In the genomic region with DNA sequence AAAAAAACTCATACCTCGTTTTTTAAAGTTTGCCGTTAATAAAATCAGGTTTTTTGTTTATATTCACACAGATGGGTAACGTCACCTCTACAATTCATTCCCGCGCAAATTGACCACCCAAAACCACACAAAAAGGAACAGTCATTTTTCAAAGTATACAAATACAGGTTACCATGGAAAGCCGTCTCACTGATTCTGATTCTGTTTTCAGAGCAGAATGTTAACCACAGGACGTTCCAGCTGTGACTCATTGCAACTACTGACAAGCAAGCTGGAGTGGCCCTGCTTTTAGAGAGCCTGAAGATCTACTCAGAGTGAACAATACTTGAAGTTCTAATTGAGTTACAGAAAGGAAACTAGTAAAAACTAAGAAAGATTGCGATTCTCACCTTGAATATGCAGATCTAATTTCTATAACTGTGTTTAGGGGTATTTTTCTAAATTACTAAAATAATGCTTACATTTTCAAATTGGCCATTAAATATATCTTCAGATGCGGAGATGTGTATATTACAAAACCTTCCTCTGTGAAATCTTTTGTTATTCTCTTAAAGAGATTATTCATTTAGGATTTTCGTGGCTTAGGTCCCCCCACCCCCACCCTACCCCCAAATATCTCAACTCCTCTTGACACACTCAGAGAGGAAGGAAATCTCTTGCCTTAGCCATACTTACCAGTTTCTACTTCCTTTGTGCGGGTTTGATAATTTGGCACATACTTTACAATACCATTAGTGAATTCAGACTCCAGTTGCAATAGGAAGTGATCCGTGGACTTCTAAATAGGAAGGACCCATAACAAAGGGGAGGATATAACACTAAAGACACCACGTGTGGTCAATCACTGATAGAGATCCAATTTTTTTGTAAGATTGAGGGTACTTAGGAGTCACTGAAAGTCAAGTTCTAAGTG, we compare ENCODE assay signal across 8 cellular contexts.
DNase-seq lines count a peak whose midpoint lies in the region; ATAC-seq, FAIRE-seq and TF ChIP-seq lines count a peak whose summit lies in the region.

No MANE protein-coding gene starts in this region.

- H3K4me1 ChIP-seq in A549: peaks cover 4% of the 10 kb centered on the region; the same call in 1 of the 3 replicates

- no peak for TF ChIP-seq RAD21 in A549 (conservative IDR thresholded peaks at IDR 0.05 in 1 of 2, IDR thresholded peaks at IDR 0.05 in 1 of 2)

- H3K4me2 ChIP-seq in A549: peak overlapping the region; percentile 23

- WGBS in A549 (ENCODE audit: missing lambda C conversion rate): 49% methylated on average over 13 of the region's 13 CpGs

- no peak overlapping the region for H3K4me3 ChIP-seq in A549

- CTCF ChIA-PET in A549 (lab: Yijun Ruan, JAX): interaction anchor here (1.3 kb wide), 1 partner anchor 24 kb away, joined by 3 read pairs; no protein-coding TSS in a partner anchor

- ATAC-seq in A549: peak; percentile 92 to 94
- peak; percentile 86 for ATAC-seq in GM19324 (IDR thresholded peaks at IDR 0.05; ENCODE audit: low FRiP score, unreplicated experiment)
- ATAC-seq in HG03442 (IDR thresholded peaks at IDR 0.05; ENCODE audit: unreplicated experiment): peak; percentile 92

- DNase-seq in A549 (ENCODE audit: low read depth in 1 of 2, low spot score in 1 of 2) (peak; percentile 52 to 71), T-helper 1 cell (peak; percentile 31 to 96 (median 65)), amniotic stem cell (lab: John Stamatoyannopoulos, UW) (peak; percentile 98), iPS-NIHi7 (ENCODE audit: extremely low spot score) (peak; percentile 40), pons (ENCODE audit: low spot score) (no peak)
- DNase-seq in stimulated activated CD4-positive, alpha-beta T cell treated with anti-CD3 and anti-CD28 coated beads, Interleukin-4, amount 100 ng/mL, for 48 hours (ENCODE audit: low read depth in 2 of 2): peak; percentile 43 to 72

- TF ChIP-seq EP300 in A549 (IDR thresholded peaks at IDR 0.05): no peak

- no peak for TF ChIP-seq POLR2A in A549 (IDR thresholded peaks at IDR 0.05; ENCODE audit: low read length)

- no peak for FAIRE-seq in A549 (lab: Jason Lieb, UNC)

- no peaks in the 10 kb centered on the region for H3K9me3 ChIP-seq in A549

- POLR2A ChIA-PET in A549 (lab: Yijun Ruan, JAX): no interaction called here

- no peak overlapping the region; a peak in 1 of 6 replicates for H3K27ac ChIP-seq in A549

- TF ChIP-seq CTCF in A549 (IDR thresholded peaks at IDR 0.05): no peak

TF ChIP-seq in A549, 52 proteins besides CTCF, POLR2A, EP300 and RAD21:
- TF ChIP-seq POLR2AphosphoS2 (conservative IDR thresholded peaks at IDR 0.05; ENCODE audit: low read length) (no peak), NFE2L2 (conservative IDR thresholded peaks at IDR 0.05; ENCODE audit: low read length) (no peak), FOSL2 (IDR thresholded peaks at IDR 0.05) (no peak), FOSL2 (CRISPR knock-in tag; IDR thresholded peaks at IDR 0.05) (peak; percentile 62)
